8 cellular contexts compared by ENCODE assay signal in genomic region chr15:85582076-85582718, GRCh38.
A peak's percentile ranks its signal among the peaks of the same experiment; 100 is the strongest.
DNase-seq lines count a peak whose midpoint lies in the region; ATAC-seq and TF ChIP-seq lines count a peak whose summit lies in the region.

No MANE protein-coding gene starts in this region.

- H3K27me3 ChIP-seq in SU-DHL-6 (ENCODE audit: low read length) (no peaks in the 10 kb centered on the region), prostate gland (replicated peaks; ENCODE audit: insufficient read depth) (no peaks in the 10 kb centered on the region)

- no peak overlapping the region for H2AFZ ChIP-seq in SU-DHL-6 (ENCODE audit: low read depth, low read length, severe bottlenecking)

- peaks cover 72% of the 10 kb centered on the region for H3K79me2 ChIP-seq in SU-DHL-6 (ENCODE audit: insufficient read depth, low read length)

- H3K36me3 ChIP-seq in SU-DHL-6 (ENCODE audit: low read length), result peaks cover 31% of the 10 kb centered on the region; the same call in 1 of the 2 replicates
- no peaks in the 10 kb centered on the region for H3K36me3 ChIP-seq in prostate gland

- ATAC-seq in GM21786 (IDR thresholded peaks at IDR 0.05; ENCODE audit: unreplicated experiment) (peak; percentile 18), HG03097 (IDR thresholded peaks at IDR 0.05; ENCODE audit: low FRiP score, unreplicated experiment) (no peak)

- peak overlapping the region; percentile 33; the same call in 1 of the 2 replicates for H3K9ac ChIP-seq in SU-DHL-6 (ENCODE audit: low read length)

- TF ChIP-seq CTCF in GM10248 (IDR thresholded peaks at IDR 0.05; ENCODE audit: control extremely low read depth, extremely low read depth, low read depth, missing control alignments) (no peak), SU-DHL-6 (IDR thresholded peaks at IDR 0.05; ENCODE audit: insufficient read depth, low read length, poor library complexity, severe bottlenecking) (no peak), prostate gland (IDR thresholded peaks at IDR 0.05) (no peak)

- no peaks in the 10 kb centered on the region for H3K9me3 ChIP-seq in SU-DHL-6 (ENCODE audit: insufficient read depth, low read length)
- H3K9me3 ChIP-seq in prostate gland, result no peaks in the 10 kb centered on the region

- POLR2A ChIA-PET in GM10248 (lab: Yijun Ruan, JAX), result interaction anchor here (0.7 to 1.0 kb wide), 2 partner anchors 122 to 866 kb away, joined by 4 read pairs; partner anchors contain the start of gene SEC11A

- no peaks in the 10 kb centered on the region for H3K4me1 ChIP-seq in prostate gland (replicated peaks)

- 58% methylated on average over 2 of the region's 2 CpGs for WGBS in prostate gland

- H3K9me2 ChIP-seq in SU-DHL-6 (replicated peaks; ENCODE audit: insufficient read depth, low read length), result no peaks in the 10 kb centered on the region

- H3K27ac ChIP-seq in SU-DHL-6 (ENCODE audit: low read depth, low read length), result peak overlapping the region; percentile 65
- H3K27ac ChIP-seq in epithelial cell of prostate, result peak overlapping the region; percentile 27
- peak overlapping the region; percentile 68 to 70 for H3K27ac ChIP-seq in prostate gland

- peaks cover 3% of the 10 kb centered on the region; the same call in 1 of the 2 replicates for H4K20me1 ChIP-seq in SU-DHL-6 (ENCODE audit: low read depth, low read length)

- no peak overlapping the region for H3K4me3 ChIP-seq in SU-DHL-6 (ENCODE audit: insufficient read depth, low read length, poor library complexity, severe bottlenecking)
- peak overlapping the region in 1 of 2 donors; percentile 5 for H3K4me3 ChIP-seq in prostate gland

- intact Hi-C loops in prostate gland (cut with DNase I), result loop anchor here (5.0 to 10.0 kb wide), 3 partner anchors 40 to 247 kb away; no protein-coding TSS in a partner anchor

- peaks cover 18% of the 10 kb centered on the region for H3F3A ChIP-seq in SU-DHL-6 (ENCODE audit: insufficient read depth)

- CTCF ChIA-PET in GM10248 (lab: Yijun Ruan, JAX), result interaction anchor here (1.2 to 1.9 kb wide), 4 partner anchors 27 to 286 kb away, joined by 3 to 7 read pairs (median 4); no protein-coding TSS in a partner anchor

- H3K4me2 ChIP-seq in SU-DHL-6 (ENCODE audit: low read depth, low read length, poor library complexity, severe bottlenecking), result peak overlapping the region; percentile 56

- DNase-seq in GM10248 (ENCODE audit: extremely low spot score) (peak; percentile 30), epithelial cell of prostate (ENCODE audit: low read depth, low spot score) (no peak), prostate gland (ENCODE audit: low spot score) (no peak), RPMI8226 (no peak)
- no peak for DNase-seq in activated CD8-positive, alpha-beta memory T cell treated with anti-CD3 and anti-CD28 coated beads, Interleukin-2, amount 50 U/mL, for 4 hours

- TF ChIP-seq POLR2A in prostate gland (IDR thresholded peaks at IDR 0.05), result no peak
